Comparison of ENCODE assay signal across 2 cellular contexts in the genomic region with DNA sequence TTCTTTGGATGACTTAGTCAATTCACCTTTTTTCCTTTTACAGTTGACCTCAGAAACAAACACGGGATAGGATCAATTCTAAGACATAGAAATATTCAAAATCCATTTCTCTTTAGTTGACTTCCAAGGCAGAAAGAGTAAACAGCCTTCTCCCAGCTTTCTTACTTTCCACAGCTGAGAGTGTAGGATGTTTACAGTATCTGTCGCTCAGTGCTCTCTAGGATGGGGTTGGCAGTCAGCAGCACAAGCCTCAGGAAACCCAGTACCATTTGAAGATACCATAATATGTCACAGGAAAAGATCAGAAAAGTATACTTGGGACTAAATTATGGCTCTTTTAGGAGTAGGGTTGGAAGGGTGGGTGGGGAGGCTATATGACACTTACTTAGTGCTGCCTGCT.
TF ChIP-seq lines count a peak whose summit lies in the region.

No MANE protein-coding gene starts in this region.

TF ChIP-seq in A549, 52 proteins besides CTCF, POLR2A, EP300 and RAD21:
- TF ChIP-seq HEYL (CRISPR knock-in tag; IDR thresholded peaks at IDR 0.05) = no peak
- TF ChIP-seq, protein P1, sequence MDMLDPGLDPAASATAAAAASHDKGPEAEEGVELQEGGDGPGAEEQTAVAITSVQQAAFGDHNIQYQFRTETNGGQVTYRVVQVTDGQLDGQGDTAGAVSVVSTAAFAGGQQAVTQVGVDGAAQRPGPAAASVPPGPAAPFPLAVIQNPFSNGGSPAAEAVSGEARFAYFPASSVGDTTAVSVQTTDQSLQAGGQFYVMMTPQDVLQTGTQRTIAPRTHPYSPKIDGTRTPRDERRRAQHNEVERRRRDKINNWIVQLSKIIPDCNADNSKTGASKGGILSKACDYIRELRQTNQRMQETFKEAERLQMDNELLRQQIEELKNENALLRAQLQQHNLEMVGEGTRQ (IDR thresholded peaks at IDR 0.05) = no peak
- no peak for TF ChIP-seq NFE2L2 (conservative IDR thresholded peaks at IDR 0.05; ENCODE audit: low read length)
- no peak for TF ChIP-seq JUNB (IDR thresholded peaks at IDR 0.05)
- TF ChIP-seq KDM1A (IDR thresholded peaks at IDR 0.05; ENCODE audit: low read depth) = no peak
- TF ChIP-seq SMC3 (IDR thresholded peaks at IDR 0.05) = no peak
- no peak for TF ChIP-seq MAZ (IDR thresholded peaks at IDR 0.05; ENCODE audit: borderline replicate concordance, low read depth, low read length)
- no peak for TF ChIP-seq RARB (CRISPR knock-in tag; IDR thresholded peaks at IDR 0.05)
- TF ChIP-seq CBX2 (IDR thresholded peaks at IDR 0.05; ENCODE audit: borderline replicate concordance, low read depth) = no peak
- TF ChIP-seq RNF2 (IDR thresholded peaks at IDR 0.05; ENCODE audit: borderline replicate concordance, low read depth) = no peak
- TF ChIP-seq FOSL2 (IDR thresholded peaks at IDR 0.05) = no peak
- no peak for TF ChIP-seq FOSL2 (CRISPR knock-in tag; IDR thresholded peaks at IDR 0.05)
- TF ChIP-seq HOXB13 (CRISPR knock-in tag; IDR thresholded peaks at IDR 0.05; ENCODE audit: low read depth) = no peak
- TF ChIP-seq, protein P2, sequence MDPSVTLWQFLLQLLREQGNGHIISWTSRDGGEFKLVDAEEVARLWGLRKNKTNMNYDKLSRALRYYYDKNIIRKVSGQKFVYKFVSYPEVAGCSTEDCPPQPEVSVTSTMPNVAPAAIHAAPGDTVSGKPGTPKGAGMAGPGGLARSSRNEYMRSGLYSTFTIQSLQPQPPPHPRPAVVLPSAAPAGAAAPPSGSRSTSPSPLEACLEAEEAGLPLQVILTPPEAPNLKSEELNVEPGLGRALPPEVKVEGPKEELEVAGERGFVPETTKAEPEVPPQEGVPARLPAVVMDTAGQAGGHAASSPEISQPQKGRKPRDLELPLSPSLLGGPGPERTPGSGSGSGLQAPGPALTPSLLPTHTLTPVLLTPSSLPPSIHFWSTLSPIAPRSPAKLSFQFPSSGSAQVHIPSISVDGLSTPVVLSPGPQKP (IDR thresholded peaks at IDR 0.05; ENCODE audit: low read depth, low read length) = no peak
- no peak for TF ChIP-seq FOSB (CRISPR knock-in tag; IDR thresholded peaks at IDR 0.05)
- no peak for TF ChIP-seq EHMT2 (IDR thresholded peaks at IDR 0.05; ENCODE audit: low read depth)
- no peak for TF ChIP-seq MYC (IDR thresholded peaks at IDR 0.05; ENCODE audit: borderline replicate concordance, low read length)
- no peak for TF ChIP-seq BHLHE40 (IDR thresholded peaks at IDR 0.05; ENCODE audit: low read depth, low read length)
- TF ChIP-seq, protein P3, sequence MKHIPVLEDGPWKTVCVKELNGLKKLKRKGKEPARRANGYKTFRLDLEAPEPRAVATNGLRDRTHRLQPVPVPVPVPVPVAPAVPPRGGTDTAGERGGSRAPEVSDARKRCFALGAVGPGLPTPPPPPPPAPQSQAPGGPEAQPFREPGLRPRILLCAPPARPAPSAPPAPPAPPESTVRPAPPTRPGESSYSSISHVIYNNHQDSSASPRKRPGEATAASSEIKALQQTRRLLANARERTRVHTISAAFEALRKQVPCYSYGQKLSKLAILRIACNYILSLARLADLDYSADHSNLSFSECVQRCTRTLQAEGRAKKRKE (CRISPR knock-in tag; IDR thresholded peaks at IDR 0.05; ENCODE audit: low read depth) = no peak

TF ChIP-seq in IMR-90, 13 proteins besides CTCF, POLR2A, EP300 and RAD21:
- TF ChIP-seq NFE2L2 (IDR thresholded peaks at IDR 0.05; ENCODE audit: low read depth, low read length) = no peak
- no peak for TF ChIP-seq MAFK (IDR thresholded peaks at IDR 0.05; ENCODE audit: low read depth, low read length)
- no peak for TF ChIP-seq CEBPB (IDR thresholded peaks at IDR 0.05; ENCODE audit: low read depth, low read length)
- no peak for TF ChIP-seq SMC3 (IDR thresholded peaks at IDR 0.05; ENCODE audit: low read depth, low read length)
- no peak for TF ChIP-seq MXI1 (IDR thresholded peaks at IDR 0.05; ENCODE audit: borderline replicate concordance, low read depth, low read length)
- no peak for TF ChIP-seq CHD1 (IDR thresholded peaks at IDR 0.05; ENCODE audit: low read depth, low read length)
- TF ChIP-seq FOS (IDR thresholded peaks at IDR 0.05; ENCODE audit: low read depth, low read length) = no peak
- no peak for TF ChIP-seq BHLHE40 (IDR thresholded peaks at IDR 0.05; ENCODE audit: low read depth, low read length)
- TF ChIP-seq, protein P2 (IDR thresholded peaks at IDR 0.05; ENCODE audit: borderline replicate concordance, low read depth, low read length) = no peak
- no peak for TF ChIP-seq RFX5 (IDR thresholded peaks at IDR 0.05; ENCODE audit: low read depth, low read length)
- TF ChIP-seq RCOR1 (IDR thresholded peaks at IDR 0.05; ENCODE audit: insufficient replicate concordance, low read length) = no peak
- TF ChIP-seq, protein P1 (IDR thresholded peaks at IDR 0.05; ENCODE audit: low read depth, low read length) = no peak
TF ChIP-seq in IMR-90: peak in this region for 0.
